In the genomic region with DNA sequence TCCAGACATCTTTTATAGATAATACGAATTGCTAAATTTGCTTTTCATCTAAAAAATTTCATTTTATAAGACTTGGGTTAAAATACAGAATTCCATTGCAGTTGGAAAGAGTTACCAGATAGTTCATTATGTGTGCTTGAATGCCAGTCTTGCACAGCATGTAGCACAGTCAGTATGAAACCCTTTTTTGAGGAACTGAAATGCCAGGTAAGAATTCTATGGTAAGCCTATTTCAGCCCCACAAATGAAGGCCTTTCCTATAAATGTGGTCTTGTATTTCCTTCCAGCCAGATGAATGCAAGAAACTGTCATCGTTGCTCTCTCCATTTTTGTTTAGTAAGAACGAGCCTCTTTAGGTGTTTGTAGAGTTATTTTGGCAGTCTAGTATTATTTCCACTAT, we compare ENCODE assay signal across 14 cellular contexts.
DNase-seq lines count a peak whose midpoint lies in the region; ATAC-seq lines count a peak whose summit lies in the region.
"Had no signal": no experiment of that assay in that cellular context is flagged by ENCODE, and none has a peak within 500 bp of the region (broad histone marks: within the 10 kb centered on the region; RNA-seq: fewer than 3 reads in every experiment).

No MANE protein-coding gene starts in this region.

- H3K27ac Mint-ChIP-seq in memory B cell, result no peak overlapping the region

- ATAC-seq in GM18909 (IDR thresholded peaks at IDR 0.05; ENCODE audit: poor library complexity, unreplicated experiment) (peak; percentile 98), GM21723 (IDR thresholded peaks at IDR 0.05; ENCODE audit: unreplicated experiment) (peak; percentile 99), HG03159 (IDR thresholded peaks at IDR 0.05; ENCODE audit: unreplicated experiment) (peak; percentile 99), memory B cell (ENCODE audit: low read depth) (peak; percentile 55)
- ATAC-seq: lower lobe of right lung had no signal

- H3K4me1 Mint-ChIP-seq in memory B cell, result peaks cover 3% of the 10 kb centered on the region

- no peak overlapping the region for H3K4me3 Mint-ChIP-seq in memory B cell

- peaks cover 1% of the 10 kb centered on the region for H3K9me3 Mint-ChIP-seq in memory B cell

- no peak for DNase-seq in memory B cell (ENCODE audit: low spot score in 2 of 2)
- DNase-seq in effector CD4-positive, alpha-beta T cell, result no peak
- DNase-seq in 8988T, result no peak
- no peak for DNase-seq in cerebellar cortex (ENCODE audit: low spot score)
- no peak for DNase-seq in iPS-NIHi11 (ENCODE audit: low spot score)
- DNase-seq: activated T-cell treated with anti-CD3 and anti-CD28 coated beads, Interleukin-2, amount 50 U/mL, for 48 hours; GOT3; lower lobe of right lung; NCI-H510A; retina; T-helper 9 cell had no signal

- H3K36me3 Mint-ChIP-seq in memory B cell, result peaks cover 5% of the 10 kb centered on the region

- H3K27me3 Mint-ChIP-seq in memory B cell, result no peaks in the 10 kb centered on the region
